ENCODE assay signal across 9 cellular contexts in genomic region chr15:96424674-96425073, GRCh38.
"Had no signal": no experiment of that assay in that cellular context is flagged by ENCODE, and none has a peak within 500 bp of the region (broad histone marks: within the 10 kb centered on the region; RNA-seq: fewer than 3 reads in every experiment).

No MANE protein-coding gene starts in this region.

- H3K4me3 ChIP-seq: GM23338 had no signal

- DNase-seq: H9, HCEC 1CT, HFFc6, KG1 had no signal

- H2AFZ ChIP-seq: GM23338 had no signal

- ATAC-seq: GM23338, HepG2 had no signal

- H3K4me2 ChIP-seq: GM23338 had no signal

- FAIRE-seq: H1, H54, HepG2 had no signal

- H3K27ac ChIP-seq: HL-60 had no signal
